In the genomic region with DNA sequence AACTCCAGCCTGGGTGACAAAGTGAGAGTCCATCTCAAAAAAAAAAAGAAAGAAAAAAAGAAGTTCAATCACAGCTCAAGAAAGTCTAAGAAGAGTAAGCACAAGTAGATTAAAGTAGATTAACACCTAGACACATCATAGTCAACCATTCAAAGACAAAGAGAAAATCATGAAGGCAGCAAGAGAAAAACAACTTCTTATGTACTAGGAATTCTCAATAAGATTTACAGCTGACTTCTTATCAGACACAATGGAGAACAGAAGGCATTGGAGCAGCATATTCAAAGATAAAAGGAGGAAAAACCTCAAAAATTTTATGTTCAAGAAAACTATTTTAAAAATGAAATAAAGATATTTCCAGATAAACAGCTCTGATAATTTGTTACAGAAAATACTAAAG, we compare ENCODE assay signal across 25 cellular contexts.
"Had no signal": no experiment of that assay in that cellular context is flagged by ENCODE, and none has a peak within 500 bp of the region (broad histone marks: within the 10 kb centered on the region; RNA-seq: fewer than 3 reads in every experiment).

No MANE protein-coding gene starts in this region.

- H3K4me1 Mint-ChIP-seq: activated CD8-positive, alpha-beta memory T cell treated with anti-CD3 and anti-CD28 coated beads, Interleukin-2, amount 10 ng/mL, durations not matched to agents 7 days and 5 days; activated naive CD4-positive, alpha-beta T cell treated with anti-CD3 and anti-CD28 coated beads, Interleukin-2, amount 50 U/mL, for 24 hours; activated naive CD8-positive, alpha-beta T cell treated with anti-CD3 and anti-CD28 coated beads, Interleukin-2, amount 50 U/mL, for 24 hours; brain; central memory CD8-positive, alpha-beta T cell had no signal

- H3K36me3 Mint-ChIP-seq: activated CD8-positive, alpha-beta memory T cell treated with anti-CD3 and anti-CD28 coated beads, Interleukin-2, amount 10 ng/mL, durations not matched to agents 7 days and 5 days; activated naive CD4-positive, alpha-beta T cell treated with anti-CD3 and anti-CD28 coated beads, Interleukin-2, amount 50 U/mL, for 24 hours had no signal

- ATAC-seq: activated CD4-positive, CD25-positive, alpha-beta regulatory T cell treated with anti-CD3 and anti-CD28 coated beads, Interleukin-2, amount 50 U/mL, for 24 hours; activated CD8-positive, alpha-beta memory T cell treated with anti-CD3 and anti-CD28 coated beads, Interleukin-2, amount 10 ng/mL, durations not matched to agents 7 days and 5 days; activated naive CD8-positive, alpha-beta T cell treated with anti-CD3 and anti-CD28 coated beads, Interleukin-2, amount 50 U/mL, for 24 hours had no signal

- H3K4me3 Mint-ChIP-seq: activated CD8-positive, alpha-beta memory T cell treated with anti-CD3 and anti-CD28 coated beads, Interleukin-2, amount 10 ng/mL, durations not matched to agents 7 days and 5 days; activated naive CD4-positive, alpha-beta T cell treated with anti-CD3 and anti-CD28 coated beads, Interleukin-2, amount 50 U/mL, for 24 hours; activated naive CD8-positive, alpha-beta T cell treated with anti-CD3 and anti-CD28 coated beads, Interleukin-2, amount 50 U/mL, for 24 hours; activated T-cell treated with anti-CD3 and anti-CD28 coated beads, Interleukin-2, amount 50 U/mL, for 24 hours; activated T-helper 1 cell treated with anti-CD3 and anti-CD28 coated beads, Interleukin-12 subunit alpha, Interleukin-12 subunit beta, Interleukin-2, Interleukin-4 antibody, amounts not matched to agents 30 ng/mL and 10 ng/mL and 1 ng/mL, durations not matched to agents 14 hours and 24 hours and 36 hours; brain; central memory CD8-positive, alpha-beta T cell had no signal

- H3K27me3 Mint-ChIP-seq: brain had no signal

- H3K27ac Mint-ChIP-seq: activated CD8-positive, alpha-beta memory T cell treated with anti-CD3 and anti-CD28 coated beads, Interleukin-2, amount 10 ng/mL, durations not matched to agents 7 days and 5 days; activated naive CD4-positive, alpha-beta T cell treated with anti-CD3 and anti-CD28 coated beads, Interleukin-2, amount 50 U/mL, for 24 hours; activated naive CD8-positive, alpha-beta T cell treated with anti-CD3 and anti-CD28 coated beads, Interleukin-2, amount 50 U/mL, for 24 hours; activated T-cell treated with anti-CD3 and anti-CD28 coated beads, Interleukin-2, amount 50 U/mL, for 24 hours; activated T-helper 1 cell treated with anti-CD3 and anti-CD28 coated beads, Interleukin-12 subunit alpha, Interleukin-12 subunit beta, Interleukin-2, Interleukin-4 antibody, amounts not matched to agents 30 ng/mL and 10 ng/mL and 1 ng/mL, durations not matched to agents 14 hours and 24 hours and 36 hours; brain had no signal

- H3K4me3 ChIP-seq: MG63, PC-9 had no signal

- H3K9me3 Mint-ChIP-seq: central memory CD8-positive, alpha-beta T cell had no signal

- DNase-seq: activated CD4-positive, alpha-beta T cell treated with anti-CD3 and anti-CD28 coated beads for 48 hours; activated CD4-positive, alpha-beta T cell treated with anti-CD3 and anti-CD28 coated beads, Interleukin-2, amount 50 U/mL, for 4 hours; activated CD8-positive, alpha-beta memory T cell treated with anti-CD3 and anti-CD28 coated beads, Interleukin-2, amount 10 ng/mL, durations not matched to agents 7 days and 5 days; activated effector memory CD4-positive, alpha-beta T cell treated with Interleukin-2 at 50 U/mL for 16 hours; activated naive CD4-positive, alpha-beta T cell; activated naive CD8-positive, alpha-beta T cell treated with anti-CD3 and anti-CD28 coated beads, Interleukin-2, amount 50 U/mL, for 24 hours; activated T-cell treated with anti-CD3 and anti-CD28 coated beads, Interleukin-2, amount 50 U/mL, for 24 hours; amygdala; MG63; MV-4-11; NCI-H1092 treated with DMSO at 0.1 percent for 48 hours; NCI-H1417 treated with DMSO at 0.1 percent for 48 hours; NCI-H1694; NCI-H2029 treated with DMSO at 0.1 percent for 48 hours; NCI-H510A treated with DMSO at 0.1 percent for 48 hours; NCI-H69; PC-9; SHP77 treated with DMSO at 0.1 percent for 48 hours; T-helper 1 cell; WERI-Rb-1 had no signal
